1 cellular context compared by ENCODE assay signal in genomic region chr6:90197854-90198496, GRCh38.
TF ChIP-seq lines count a peak whose summit lies in the region.

No MANE protein-coding gene starts in this region.

TF ChIP-seq in SK-N-SH, 30 proteins besides CTCF, POLR2A, EP300 and RAD21 (continued from another document):
- TF ChIP-seq, protein P1, sequence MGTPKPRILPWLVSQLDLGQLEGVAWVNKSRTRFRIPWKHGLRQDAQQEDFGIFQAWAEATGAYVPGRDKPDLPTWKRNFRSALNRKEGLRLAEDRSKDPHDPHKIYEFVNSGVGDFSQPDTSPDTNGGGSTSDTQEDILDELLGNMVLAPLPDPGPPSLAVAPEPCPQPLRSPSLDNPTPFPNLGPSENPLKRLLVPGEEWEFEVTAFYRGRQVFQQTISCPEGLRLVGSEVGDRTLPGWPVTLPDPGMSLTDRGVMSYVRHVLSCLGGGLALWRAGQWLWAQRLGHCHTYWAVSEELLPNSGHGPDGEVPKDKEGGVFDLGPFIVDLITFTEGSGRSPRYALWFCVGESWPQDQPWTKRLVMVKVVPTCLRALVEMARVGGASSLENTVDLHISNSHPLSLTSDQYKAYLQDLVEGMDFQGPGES (IDR thresholded peaks at IDR 0.05; ENCODE audit: low read depth, low read length): no peak
- no peak for TF ChIP-seq TAF1 (IDR thresholded peaks at IDR 0.05; ENCODE audit: borderline replicate concordance, low read depth, low read length)
- TF ChIP-seq ELF1 (IDR thresholded peaks at IDR 0.05): no peak
- no peak for TF ChIP-seq GATA2 (CRISPR knock-in tag; IDR thresholded peaks at IDR 0.05)
